Comparison of ENCODE assay signal across 19 cellular contexts in the genomic region with DNA sequence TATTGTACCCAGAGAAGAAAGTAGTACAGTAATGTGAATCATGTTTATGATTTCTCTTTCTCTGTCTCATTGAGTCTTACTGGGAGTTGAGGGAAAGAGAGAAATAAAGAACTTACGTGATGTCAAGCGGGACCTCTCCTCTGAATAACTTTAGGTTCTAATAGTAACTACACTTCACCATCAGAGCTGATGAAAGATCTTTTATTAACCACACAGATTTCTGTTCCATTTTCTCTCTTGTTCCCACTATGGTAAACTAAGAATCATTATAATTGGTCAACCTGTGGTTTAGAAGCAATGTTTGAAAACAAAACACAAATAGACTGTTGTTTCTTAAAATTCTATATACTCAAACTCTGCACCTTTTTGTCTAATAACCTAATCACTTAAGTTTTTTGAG.
DNase-seq lines count a peak whose midpoint lies in the region; ATAC-seq and TF ChIP-seq lines count a peak whose summit lies in the region.
"Had no signal": no experiment of that assay in that cellular context is flagged by ENCODE, and none has a peak within 500 bp of the region (broad histone marks: within the 10 kb centered on the region; RNA-seq: fewer than 3 reads in every experiment).

No MANE protein-coding gene starts in this region.

- DNase-seq in GM10266 (ENCODE audit: extremely low spot score) (peak; percentile 4), middle frontal gyrus (ENCODE audit: extremely low spot score, low spot score) (no peak), hypothalamus (lab: John Stamatoyannopoulos, UW) (no peak)
- no peak for DNase-seq in activated CD4-positive, alpha-beta T cell treated with anti-CD3 and anti-CD28 coated beads, Interleukin-2, amount 50 U/mL, for 48 hours
- DNase-seq in CD8-positive, alpha-beta T cell: no peak
- DNase-seq: activated gamma-delta T cell; DND-41; heart right ventricle; NCI-H1694 treated with DMSO at 0.1 percent for 48 hours; nucleus accumbens; sigmoid colon; stimulated activated CD8-positive, alpha-beta memory T cell treated with anti-CD3 and anti-CD28 coated beads, Interleukin-4, amount 100 ng/mL, for 48 hours had no signal

- H3K27ac Mint-ChIP-seq in CD8-positive, alpha-beta T cell: no peak overlapping the region
- H3K27ac Mint-ChIP-seq: CD14-positive monocyte had no signal

- H3K27ac ChIP-seq in CD8-positive, alpha-beta T cell (ENCODE audit: low read depth, low read length): no peak overlapping the region
- H3K27ac ChIP-seq: coronary artery, heart right ventricle, sigmoid colon, thoracic aorta had no signal

- H3K27me3 ChIP-seq in CD8-positive, alpha-beta T cell (ENCODE audit: insufficient read depth, low read length): no peaks in the 10 kb centered on the region
- H3K27me3 ChIP-seq: heart right ventricle, sigmoid colon had no signal

- H3K36me3 ChIP-seq in CD8-positive, alpha-beta T cell (ENCODE audit: insufficient read depth, low read length): no peaks in the 10 kb centered on the region
- H3K36me3 ChIP-seq: sigmoid colon, thoracic aorta had no signal

- H3K4me1 Mint-ChIP-seq in CD8-positive, alpha-beta T cell (ENCODE audit: low read depth): no peaks in the 10 kb centered on the region
- H3K4me1 Mint-ChIP-seq: CD14-positive monocyte had no signal

- TF ChIP-seq CTCF in GM10266 (IDR thresholded peaks at IDR 0.05; ENCODE audit: control insufficient read depth, insufficient read depth, low read depth, missing control alignments): no peak
- TF ChIP-seq CTCF in CD8-positive, alpha-beta T cell (IDR thresholded peaks at IDR 0.05): no peak

- H3K9me3 ChIP-seq in CD8-positive, alpha-beta T cell (ENCODE audit: low read length): no peaks in the 10 kb centered on the region
- H3K9me3 ChIP-seq: heart right ventricle, sigmoid colon, thoracic aorta had no signal

- H3K4me3 Mint-ChIP-seq in CD8-positive, alpha-beta T cell: no peak overlapping the region
- H3K4me3 Mint-ChIP-seq: CD14-positive monocyte had no signal

- intact Hi-C loops in CD8-positive, alpha-beta T cell (cut with DNase I, micrococcal nuclease): no loop called here

- H3K36me3 Mint-ChIP-seq in CD8-positive, alpha-beta T cell: peaks cover 34% of the 10 kb centered on the region

- H3K4me3 ChIP-seq in CD8-positive, alpha-beta T cell (ENCODE audit: low read depth, low read length): no peak overlapping the region
- H3K4me3 ChIP-seq: coronary artery, heart right ventricle, sigmoid colon, thoracic aorta had no signal

- H3K9me3 Mint-ChIP-seq in CD8-positive, alpha-beta T cell: no peaks in the 10 kb centered on the region
- H3K9me3 Mint-ChIP-seq: CD14-positive monocyte had no signal

- no peaks in the 10 kb centered on the region for H3K4me1 ChIP-seq in CD8-positive, alpha-beta T cell (ENCODE audit: insufficient read depth, low read length)
- H3K4me1 ChIP-seq: heart right ventricle, sigmoid colon had no signal

- CTCF ChIA-PET in CD8-positive, alpha-beta T cell (lab: Charles Lee): no interaction called here

- ATAC-seq in GM19395 (IDR thresholded peaks at IDR 0.05; ENCODE audit: unreplicated experiment): peak; percentile 70
- peak; percentile 65 for ATAC-seq in GM21723 (IDR thresholded peaks at IDR 0.05; ENCODE audit: unreplicated experiment)
- peak; percentile 61 for ATAC-seq in HG03135 (IDR thresholded peaks at IDR 0.05; ENCODE audit: unreplicated experiment)
- no peak for ATAC-seq in CD8-positive, alpha-beta T cell
- ATAC-seq: heart right ventricle, SK-N-SH treated with all-trans-retinoic acid at 6 μM for 48 hours had no signal

- H3K27me3 Mint-ChIP-seq in CD8-positive, alpha-beta T cell (ENCODE audit: low read depth): no peaks in the 10 kb centered on the region

- POLR2A ChIA-PET in CD8-positive, alpha-beta T cell (lab: Charles Lee): no interaction called here
